Comparison of ENCODE assay signal across 11 cellular contexts in the genomic region with DNA sequence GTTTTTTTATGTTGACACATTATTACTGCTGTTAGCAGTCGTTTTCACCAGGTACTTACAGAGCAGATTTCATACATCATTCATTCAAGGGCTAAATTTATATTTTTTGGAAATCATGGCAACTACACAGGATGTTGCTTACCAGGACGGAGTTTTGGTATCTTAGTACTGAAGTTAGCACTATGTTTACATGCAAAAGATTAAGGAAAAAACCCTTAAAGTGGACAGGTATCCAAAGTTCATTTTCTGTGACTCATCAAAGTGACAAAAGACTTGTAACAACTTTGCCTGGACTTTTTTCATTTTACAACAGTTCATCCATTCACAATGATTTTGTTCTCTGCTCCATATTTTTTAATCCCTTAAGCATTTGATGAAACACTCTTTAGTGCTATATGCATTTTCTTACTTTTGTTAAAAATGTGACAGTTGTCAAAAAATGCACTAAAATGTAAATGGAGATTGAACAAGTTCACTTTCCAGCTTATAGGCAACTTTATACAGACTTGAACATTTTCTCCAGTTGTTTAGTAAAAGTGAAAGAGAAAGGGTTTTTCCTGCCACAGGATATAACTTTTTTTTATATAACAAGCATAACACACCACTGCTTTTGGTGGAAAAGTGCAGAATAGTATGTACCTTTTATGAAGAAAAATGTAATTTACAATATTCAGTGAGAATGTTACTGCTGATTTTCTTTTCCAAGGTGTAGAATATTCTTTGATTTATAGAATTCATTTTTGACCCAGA.
DNase-seq lines count a peak whose midpoint lies in the region; ATAC-seq, FAIRE-seq and TF ChIP-seq lines count a peak whose summit lies in the region.
"Had no signal": no experiment of that assay in that cellular context is flagged by ENCODE, and none has a peak within 500 bp of the region (broad histone marks: within the 10 kb centered on the region; RNA-seq: fewer than 3 reads in every experiment).

No MANE protein-coding gene starts in this region.

- H3K27me3 ChIP-seq in BLaER1, result no peaks in the 10 kb centered on the region
- no peaks in the 10 kb centered on the region for H3K27me3 ChIP-seq in HepG2 (ENCODE audit: control insufficient read depth in 1 of 2, insufficient read depth in 2 of 2, low read length in 2 of 2)
- no peaks in the 10 kb centered on the region for H3K27me3 ChIP-seq in neuronal stem cell (ENCODE audit: control insufficient read depth in 3 of 3, insufficient read depth in 3 of 3, low read depth in 1 of 3, low read length in 3 of 3)
- H3K27me3 ChIP-seq: gastrocnemius medialis had no signal

- H2AFZ ChIP-seq in HepG2 (ENCODE audit: low read length) (no peak overlapping the region), neuronal stem cell (ENCODE audit: low read length) (no peak overlapping the region)

- in situ Hi-C loops in HepG2 (cut with HindIII; ENCODE audit: extremely low pct_ligation_motif_present, low pct_unique_long_range_greater_than_20kb), result no loop called here

- CTCF ChIA-PET in Calu3 (lab: Charles Lee), result no interaction called here
- CTCF ChIA-PET in HepG2 (lab: Yijun Ruan, JAX; ENCODE audit: low intra/inter-chr PET ratio, low total read pairs), result no interaction called here

- peak; percentile 70 for ATAC-seq in HepG2
- no peak for ATAC-seq in HG02763 (IDR thresholded peaks at IDR 0.05; ENCODE audit: unreplicated experiment)
- ATAC-seq: gastrocnemius medialis had no signal

- H2AK5ac ChIP-seq in neuronal stem cell (ENCODE audit: low read depth, low read length), result no peak overlapping the region

- 28% methylated on average over 2 of the region's 2 CpGs for WGBS in HepG2 (ENCODE audit: low lambda C conversion rate)
- WGBS in neuronal stem cell (ENCODE audit: extremely low coverage in 2 of 2, insufficient read length in 2 of 2, insufficient replicate concordance in 1 of 2), 2 donors, result no CpG with 5 or more reads among the region's 2 CpGs

- TF ChIP-seq POLR2A in HepG2 (IDR thresholded peaks at IDR 0.05; ENCODE audit: insufficient read depth in 1 of 2, low read depth in 2 of 2, low read length in 2 of 2), result no peak

- no peak overlapping the region for H4K91ac ChIP-seq in neuronal stem cell (ENCODE audit: low read depth, low read length, poor library complexity)

- no peak overlapping the region for H3K23ac ChIP-seq in neuronal stem cell (ENCODE audit: low read depth, low read length, poor library complexity)

- FAIRE-seq in HepG2 (lab: Jason Lieb, UNC), result peak; percentile 64

- H3K4ac ChIP-seq in neuronal stem cell (ENCODE audit: low read length), result no peak overlapping the region

- H2BK15ac ChIP-seq in neuronal stem cell (ENCODE audit: low read length), result no peak overlapping the region

- DNase-seq in Calu3 (no peak), HepG2 (ENCODE audit: low spot score) (peak; percentile 67), neuronal stem cell (ENCODE audit: low spot score) (no peak), NCI-H1048 (lab: John Stamatoyannopoulos, UW) (no peak), putamen (ENCODE audit: low spot score) (no peak)
- DNase-seq in activated T-helper 1 cell treated with anti-CD3 and anti-CD28 coated beads, Interleukin-12 subunit alpha, Interleukin-12 subunit beta, Interleukin-2, Interleukin-4 antibody, amounts not matched to agents 30 ng/mL and 10 ng/mL and 1 ng/mL, durations not matched to agents 14 hours and 24 hours and 36 hours (ENCODE audit: low spot score), result no peak
- DNase-seq: gastrocnemius medialis, trophoblast cell had no signal

- H3K36me3 ChIP-seq in BLaER1 (peaks cover 60% of the 10 kb centered on the region), HepG2 (replicated peaks in 1 of 2; ENCODE audit: control insufficient read depth in 1 of 2, insufficient read depth in 2 of 2, low read length in 2 of 2) (peaks cover 3 to 25% of the 10 kb centered on the region in 2 experiments; a peak in 4 of 5 replicates), neuronal stem cell (replicated peaks in 1 of 2; ENCODE audit: control insufficient read depth in 2 of 2, insufficient read depth in 2 of 2, low read length in 2 of 2) (peaks cover 0 to 65% of the 10 kb centered on the region in 2 donors)

- H3K27ac ChIP-seq in BLaER1 (no peak overlapping the region), HepG2 (ENCODE audit: extremely low read length, insufficient read depth, low read length) (peak overlapping the region; percentile 51), neuronal stem cell (replicated peaks; ENCODE audit: low read length) (no peak overlapping the region)

- H4K20me1 ChIP-seq in BLaER1, result no peaks in the 10 kb centered on the region
- H4K20me1 ChIP-seq in HepG2 (ENCODE audit: insufficient read depth, low read length), result no peaks in the 10 kb centered on the region

- TF ChIP-seq EP300 in HepG2 (IDR thresholded peaks at IDR 0.05; ENCODE audit: low read depth in 2 of 2, low read length in 2 of 2), result peak in 1 of 2 experiments; percentile 55; a peak in 2 of 4 replicates
- TF ChIP-seq EP300 in HepG2 (CRISPR knock-in tag; IDR thresholded peaks at IDR 0.05; ENCODE audit: borderline replicate concordance), result no peak

- peak overlapping the region; percentile 28; the same call in 1 of the 2 replicates for H3K4me2 ChIP-seq in BLaER1
- H3K4me2 ChIP-seq in HepG2 (ENCODE audit: low read depth, low read length), result peak overlapping the region; percentile 41; the same call in 1 of the 2 replicates
- no peak overlapping the region for H3K4me2 ChIP-seq in neuronal stem cell (ENCODE audit: insufficient read depth, low read length, poor library complexity, severe bottlenecking)

- H3K9ac ChIP-seq in BLaER1, result no peak overlapping the region
- no peak overlapping the region for H3K9ac ChIP-seq in HepG2 (ENCODE audit: insufficient read depth, low read depth, low read length)
- no peak overlapping the region for H3K9ac ChIP-seq in neuronal stem cell (ENCODE audit: low read depth, low read length, poor library complexity)

- TF ChIP-seq CTCF in Calu3 (IDR thresholded peaks at IDR 0.05; ENCODE audit: unreplicated experiment) (no peak), HepG2 (CRISPR knock-in tag; IDR thresholded peaks at IDR 0.05) (no peak)

- no peak overlapping the region for H2BK5ac ChIP-seq in neuronal stem cell (ENCODE audit: low read length)

- no peak overlapping the region for H3K4me3 ChIP-seq in BLaER1
- no peak overlapping the region for H3K4me3 ChIP-seq in HepG2 (replicated peaks in 1 of 3; ENCODE audit: insufficient read depth in 1 of 3, low read depth in 2 of 3, low read length in 3 of 3)
- no peak overlapping the region for H3K4me3 ChIP-seq in neuronal stem cell (ENCODE audit: low read length in 2 of 2)
- H3K4me3 ChIP-seq: gastrocnemius medialis had no signal

- no peaks in the 10 kb centered on the region for H3K79me1 ChIP-seq in neuronal stem cell (ENCODE audit: low read depth, low read length)

- no peak overlapping the region for H3K4me3 Mint-ChIP-seq in Calu3 (ENCODE audit: low read depth, unreplicated experiment)
- H3K4me3 Mint-ChIP-seq in activated T-helper 1 cell treated with anti-CD3 and anti-CD28 coated beads, Interleukin-12 subunit alpha, Interleukin-12 subunit beta, Interleukin-2, Interleukin-4 antibody, amounts not matched to agents 30 ng/mL and 10 ng/mL and 1 ng/mL, durations not matched to agents 14 hours and 24 hours and 36 hours, result peak overlapping the region; percentile 34
- H3K4me3 Mint-ChIP-seq: CD14-positive monocyte had no signal

- H3K4me1 ChIP-seq in BLaER1 (peaks cover 15% of the 10 kb centered on the region), HepG2 (ENCODE audit: insufficient read depth, low read length) (peaks cover 26% of the 10 kb centered on the region), neuronal stem cell (ENCODE audit: control insufficient read depth in 2 of 2, insufficient read depth in 1 of 2, low read depth in 1 of 2, low read length in 2 of 2) (no peaks in the 10 kb centered on the region)

- H3K79me2 ChIP-seq in HepG2 (ENCODE audit: insufficient read depth, low read length), result no peaks in the 10 kb centered on the region

- POLR2A ChIA-PET in HepG2 (lab: Yijun Ruan, JAX), result no interaction called here

- H3K4me1 Mint-ChIP-seq in Calu3 (ENCODE audit: low read depth, unreplicated experiment), result no peaks in the 10 kb centered on the region
- H3K4me1 Mint-ChIP-seq in activated T-helper 1 cell treated with anti-CD3 and anti-CD28 coated beads, Interleukin-12 subunit alpha, Interleukin-12 subunit beta, Interleukin-2, Interleukin-4 antibody, amounts not matched to agents 30 ng/mL and 10 ng/mL and 1 ng/mL, durations not matched to agents 14 hours and 24 hours and 36 hours (ENCODE audit: low read depth), result peaks cover 43% of the 10 kb centered on the region
- H3K4me1 Mint-ChIP-seq: CD14-positive monocyte had no signal

- peaks cover 21% of the 10 kb centered on the region for H3K36me3 Mint-ChIP-seq in Calu3 (ENCODE audit: insufficient read depth, unreplicated experiment)
- peaks cover 38% of the 10 kb centered on the region for H3K36me3 Mint-ChIP-seq in activated T-helper 1 cell treated with anti-CD3 and anti-CD28 coated beads, Interleukin-12 subunit alpha, Interleukin-12 subunit beta, Interleukin-2, Interleukin-4 antibody, amounts not matched to agents 30 ng/mL and 10 ng/mL and 1 ng/mL, durations not matched to agents 14 hours and 24 hours and 36 hours (ENCODE audit: low read depth)

- H3K27me3 Mint-ChIP-seq in Calu3 (ENCODE audit: unreplicated experiment), result no peaks in the 10 kb centered on the region
- no peaks in the 10 kb centered on the region for H3K27me3 Mint-ChIP-seq in activated T-helper 1 cell treated with anti-CD3 and anti-CD28 coated beads, Interleukin-12 subunit alpha, Interleukin-12 subunit beta, Interleukin-2, Interleukin-4 antibody, amounts not matched to agents 30 ng/mL and 10 ng/mL and 1 ng/mL, durations not matched to agents 14 hours and 24 hours and 36 hours (ENCODE audit: insufficient read depth)

- TF ChIP-seq RAD21 in HepG2 (CRISPR knock-in tag; IDR thresholded peaks at IDR 0.05), result no peak

- no peak overlapping the region for H2BK12ac ChIP-seq in neuronal stem cell (ENCODE audit: low read length)

- no peak overlapping the region for H3K18ac ChIP-seq in neuronal stem cell (ENCODE audit: low read length)

- H3K9me3 ChIP-seq in BLaER1 (no peaks in the 10 kb centered on the region), HepG2 (ENCODE audit: low read length) (no peaks in the 10 kb centered on the region), neuronal stem cell (replicated peaks in 1 of 2; ENCODE audit: control insufficient read depth in 2 of 2, insufficient read depth in 1 of 2, low read depth in 1 of 2, low read length in 2 of 2) (no peaks in the 10 kb centered on the region)
- H3K9me3 ChIP-seq: gastrocnemius medialis had no signal

- TSS peak; percentile 52 for BruUV-seq in Calu3 (replicated peaks; lab: Mats Ljungman, UMichigan)
- TSS peak; percentile 23 for BruUV-seq in HepG2 (replicated peaks; lab: Mats Ljungman, UMichigan)

- intact Hi-C loops in Calu3 (cut with micrococcal nuclease; ENCODE audit: unreplicated experiment) (no loop called here), HepG2 (cut with micrococcal nuclease; ENCODE audit: unreplicated experiment) (no loop called here)
- intact Hi-C loops in activated T-helper 1 cell treated with anti-CD3 and anti-CD28 coated beads, Interleukin-12 subunit alpha, Interleukin-12 subunit beta, Interleukin-2, Interleukin-4 antibody, amounts not matched to agents 30 ng/mL and 10 ng/mL and 1 ng/mL, durations not matched to agents 14 hours and 24 hours and 36 hours (cut with micrococcal nuclease), result loop anchor here (2.0 to 10.0 kb wide), 7 partner anchors 16 to 478 kb away; no protein-coding TSS in a partner anchor

- H2BK120ac ChIP-seq in neuronal stem cell (ENCODE audit: low read depth, low read length), result no peak overlapping the region

- H3K14ac ChIP-seq in neuronal stem cell (ENCODE audit: low read length), result no peak overlapping the region

- no peak overlapping the region for H3K27ac Mint-ChIP-seq in Calu3 (ENCODE audit: unreplicated experiment)
- H3K27ac Mint-ChIP-seq in activated T-helper 1 cell treated with anti-CD3 and anti-CD28 coated beads, Interleukin-12 subunit alpha, Interleukin-12 subunit beta, Interleukin-2, Interleukin-4 antibody, amounts not matched to agents 30 ng/mL and 10 ng/mL and 1 ng/mL, durations not matched to agents 14 hours and 24 hours and 36 hours, result peak overlapping the region; percentile 89

- H3K9me3 Mint-ChIP-seq in Calu3 (ENCODE audit: low read depth, unreplicated experiment), result no peaks in the 10 kb centered on the region
- no peaks in the 10 kb centered on the region for H3K9me3 Mint-ChIP-seq in activated T-helper 1 cell treated with anti-CD3 and anti-CD28 coated beads, Interleukin-12 subunit alpha, Interleukin-12 subunit beta, Interleukin-2, Interleukin-4 antibody, amounts not matched to agents 30 ng/mL and 10 ng/mL and 1 ng/mL, durations not matched to agents 14 hours and 24 hours and 36 hours
- H3K9me3 Mint-ChIP-seq: CD14-positive monocyte had no signal

- H4K8ac ChIP-seq in neuronal stem cell (ENCODE audit: low read depth, low read length), result no peak overlapping the region
